ENCODE assay signal across 8 cellular contexts in the genomic region with DNA sequence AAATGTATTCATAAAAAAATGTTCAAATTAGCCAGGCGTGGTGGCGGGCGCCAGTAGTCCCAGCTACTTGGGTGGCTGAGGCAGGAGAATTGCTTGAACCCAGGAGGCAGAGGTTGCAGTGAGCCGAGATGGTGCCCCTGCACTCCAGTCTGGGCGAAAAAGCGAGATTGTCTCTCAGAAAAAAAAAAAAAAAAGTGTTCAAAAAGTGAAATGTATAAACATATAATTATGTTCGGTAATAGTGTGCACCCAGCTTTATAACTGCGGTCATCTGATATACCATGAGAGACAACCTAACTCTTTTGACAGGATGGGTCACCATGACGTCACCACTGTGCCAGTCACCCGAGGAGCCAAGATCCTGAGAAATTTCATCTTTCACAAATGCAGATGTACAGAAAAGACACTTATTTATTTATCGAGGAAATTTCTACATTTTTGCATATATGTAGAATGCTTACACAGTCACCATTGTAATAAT. TPM values are rescaled to one million over a fixed set of nuclear protein-coding genes. Genes with fewer than 3 reads are reported as not detected.
DNase-seq lines count a peak whose midpoint lies in the region; ATAC-seq and TF ChIP-seq lines count a peak whose summit lies in the region.

No MANE protein-coding gene starts in this region.

- peaks cover 21% of the 10 kb centered on the region for H3K4me1 Mint-ChIP-seq in mesothelial cell of epicardium

- DNase-seq in NCI-H1417 (lab: John Stamatoyannopoulos, UW) (peak in 2 of 3 experiments; percentile 76 to 86), NCI-H1417 treated with DMSO at 0.1 percent for 48 hours (lab: John Stamatoyannopoulos, UW) (no peak), NCI-H345 treated with DMSO at 0.1 percent for 48 hours (lab: John Stamatoyannopoulos, UW; ENCODE audit: unreplicated experiment) (peak; percentile 27), cerebellar cortex (ENCODE audit: low spot score) (peak; percentile 14), mesothelial cell of epicardium (ENCODE audit: low spot score in 2 of 2, unreplicated experiment in 2 of 2) (no peak), GM13976 (ENCODE audit: low spot score) (no peak), HK-2 (ENCODE audit: unreplicated experiment) (no peak)

- H3K9me3 Mint-ChIP-seq in mesothelial cell of epicardium = no peaks in the 10 kb centered on the region

- H3K27me3 Mint-ChIP-seq in mesothelial cell of epicardium (ENCODE audit: low read depth) = peaks cover 19% of the 10 kb centered on the region

- no peak for TF ChIP-seq CTCF in mesothelial cell of epicardium (IDR thresholded peaks at IDR 0.05; ENCODE audit: unreplicated experiment)
- no peak for TF ChIP-seq CTCF in GM13976 (IDR thresholded peaks at IDR 0.05; ENCODE audit: borderline replicate concordance, control extremely low read depth, extremely low read depth, insufficient read depth, missing control alignments)

- no peaks in the 10 kb centered on the region for H3K36me3 Mint-ChIP-seq in mesothelial cell of epicardium

- peak overlapping the region; percentile 70 for H3K4me3 Mint-ChIP-seq in mesothelial cell of epicardium

- H3K27ac Mint-ChIP-seq in mesothelial cell of epicardium = no peak overlapping the region

- in situ Hi-C loops in GM13976 (cut with MboI; ENCODE audit: low sequenced_read_pairs, unreplicated experiment) = loop anchor here (25.0 kb wide), 2 partner anchors 322 to 622 kb away; a partner anchor contains a TSS

- ATAC-seq in GM18868 (IDR thresholded peaks at IDR 0.05; ENCODE audit: unreplicated experiment) = no peak

RNA-seq across cellular contexts. Expression of a gene that starts 0.6 kb away (rescaled TPM):
- total RNA-seq in mesothelial cell of epicardium = 17.5 to 20.5 TPM (median 20.3 TPM) in 3 replicates

RNA-seq across cellular contexts. Expression of a gene that starts 19.6 kb away (rescaled TPM):
- total RNA-seq in mesothelial cell of epicardium = 23.1 to 26.9 TPM (median 24.2 TPM) in 3 replicates

RNA-seq across cellular contexts. Expression of a gene that starts 47.2 kb away (rescaled TPM):
- total RNA-seq in mesothelial cell of epicardium = 28.2 to 32.0 TPM (median 29.8 TPM) in 3 replicates

Comparison
In these comparisons a context has a peak if more than half of its experiments do, and no peak if none do; other contexts are left out.
1. DNase-seq: peak in NCI-H1417 (2 of 3), NCI-H345 treated with DMSO at 0.1 percent for 48 hours (single experiment) and cerebellar cortex (single experiment); none in NCI-H1417 treated with DMSO at 0.1 percent for 48 hours (single experiment), mesothelial cell of epicardium (0 of 2), GM13976 (single experiment) and HK-2 (single experiment).